ENCODE assay signal across 8 cellular contexts in the genomic region with DNA sequence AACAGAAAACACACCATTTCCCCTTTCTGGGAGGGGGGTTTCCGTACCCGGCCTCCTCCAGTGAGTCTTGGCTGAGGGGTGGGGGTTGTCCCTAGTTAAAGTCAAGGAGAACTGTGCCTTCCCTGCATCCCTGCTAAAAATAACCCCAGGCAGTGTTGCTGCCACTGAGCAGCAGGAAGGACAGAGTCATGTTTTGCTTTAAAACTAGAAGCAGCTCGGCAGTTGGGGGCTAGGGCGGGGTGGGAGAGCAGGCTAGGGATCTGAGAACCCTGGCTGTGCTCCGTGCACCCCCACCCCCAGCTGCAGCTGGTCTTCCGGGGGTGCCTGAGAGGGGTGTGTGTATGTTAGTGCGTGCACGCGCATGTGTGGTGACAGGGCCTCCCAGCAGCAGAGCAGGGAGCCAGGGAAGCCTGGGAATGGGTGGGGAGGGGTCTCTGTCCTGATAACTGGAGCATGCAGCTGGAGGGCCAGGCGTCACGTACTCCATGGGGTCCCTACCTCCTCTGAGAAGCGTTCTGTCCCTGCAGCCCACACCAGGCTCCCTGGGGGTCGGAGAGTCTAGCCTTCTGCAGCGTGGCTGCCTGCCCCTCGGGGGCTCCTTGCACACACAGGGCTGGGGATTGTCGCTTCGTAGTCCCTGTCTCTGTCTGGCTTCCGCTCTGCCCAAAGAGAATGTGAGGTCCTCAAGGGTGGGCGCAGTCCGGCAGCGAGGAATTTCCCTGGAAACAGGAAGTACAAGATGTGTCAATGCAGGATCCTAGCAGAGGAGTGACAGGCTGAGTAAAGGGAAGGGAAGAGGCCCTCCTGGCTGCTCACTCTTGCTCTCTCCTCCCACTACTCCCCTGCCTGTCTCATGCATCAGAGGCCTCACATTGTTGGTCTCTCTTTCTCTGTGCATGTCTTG. TPM values are rescaled to one million over a fixed set of nuclear protein-coding genes. Genes with fewer than 3 reads are reported as not detected.
DNase-seq lines count a peak whose midpoint lies in the region; ATAC-seq and TF ChIP-seq lines count a peak whose summit lies in the region.

No MANE protein-coding gene starts in this region.

- peak overlapping the region; percentile 73 for H3K27ac ChIP-seq in HL-60 (replicated peaks)
- peak overlapping the region; percentile 84 to 100 (median 98) for H3K27ac ChIP-seq in sigmoid colon

- no peak for TF ChIP-seq CTCF in HL-60 (IDR thresholded peaks at IDR 0.05; ENCODE audit: insufficient read depth, low read length)
- no peak for TF ChIP-seq CTCF in sigmoid colon (IDR thresholded peaks at IDR 0.05)

- no peaks in the 10 kb centered on the region for H3K36me3 ChIP-seq in sigmoid colon

- ATAC-seq in activated naive CD4-positive, alpha-beta T cell treated with anti-CD3 and anti-CD28 coated beads, Interleukin-2, amount 50 U/mL, for 72 hours: peak; percentile 42 to 65
- no peak for ATAC-seq in GM21515 (IDR thresholded peaks at IDR 0.05; ENCODE audit: unreplicated experiment)

- peak in 1 of 4 donors; percentile 65 for TF ChIP-seq EP300 in sigmoid colon (IDR thresholded peaks at IDR 0.05)

- peak; percentile 79 for DNase-seq in Ammon's horn (ENCODE audit: low spot score)
- peak; percentile 56 to 73 for DNase-seq in HL-60 (ENCODE audit: low read depth in 1 of 2, low spot score in 1 of 2)
- no peak for DNase-seq in activated naive CD4-positive, alpha-beta T cell treated with anti-CD3 and anti-CD28 coated beads, Interleukin-2, amount 50 U/mL, for 72 hours (ENCODE audit: low spot score in 2 of 2)
- DNase-seq in hepatic stellate cell (ENCODE audit: low spot score): peak; percentile 63
- peak; percentile 79 for DNase-seq in sigmoid colon
- DNase-seq in NCI-H128 (lab: John Stamatoyannopoulos, UW; ENCODE audit: unreplicated experiment): no peak

- peak; percentile 31 for TF ChIP-seq POLR2A in GM19099 (IDR thresholded peaks at IDR 0.05; ENCODE audit: extremely low read depth, insufficient read length, low read depth)
- TF ChIP-seq POLR2A in sigmoid colon (IDR thresholded peaks at IDR 0.05): no peak

- H3K4me3 ChIP-seq in HL-60 (replicated peaks; ENCODE audit: insufficient read depth, low read length): peak overlapping the region; percentile 22
- H3K4me3 ChIP-seq in sigmoid colon: peak overlapping the region in 2 of 4 donors; percentile 3 to 21

- WGBS in sigmoid colon, 2 donors: 29 to 69% methylated on average over 21 of the region's 21 CpGs

- no peaks in the 10 kb centered on the region for H3K27me3 ChIP-seq in HL-60 (ENCODE audit: insufficient read depth, poor library complexity, severe bottlenecking)
- no peaks in the 10 kb centered on the region for H3K27me3 ChIP-seq in sigmoid colon

- no peaks in the 10 kb centered on the region for H3K9me3 Mint-ChIP-seq in activated naive CD4-positive, alpha-beta T cell treated with anti-CD3 and anti-CD28 coated beads, Interleukin-2, amount 50 U/mL, for 72 hours

- peaks cover 0 to 80% (median 74%) of the 10 kb centered on the region in 4 donors for H3K4me1 ChIP-seq in sigmoid colon

- H3K27ac Mint-ChIP-seq in activated naive CD4-positive, alpha-beta T cell treated with anti-CD3 and anti-CD28 coated beads, Interleukin-2, amount 50 U/mL, for 72 hours: peak overlapping the region; percentile 86 to 99

- intact Hi-C loops in sigmoid colon (cut with DNase I): loop anchor here (2.0 kb wide), 1 partner anchor 29 kb away; no protein-coding TSS in a partner anchor

- H3K9me3 ChIP-seq in sigmoid colon: no peaks in the 10 kb centered on the region

- peaks cover 0 to 24% of the 10 kb centered on the region in 2 donors for H3K36me3 Mint-ChIP-seq in activated naive CD4-positive, alpha-beta T cell treated with anti-CD3 and anti-CD28 coated beads, Interleukin-2, amount 50 U/mL, for 72 hours

RNA-seq across cellular contexts. Expression of gene ARMC12, which starts 16.8 kb away (rescaled TPM):
- total RNA-seq in activated naive CD4-positive, alpha-beta T cell treated with anti-CD3 and anti-CD28 coated beads, Interleukin-2, amount 50 U/mL, for 72 hours: 1 to 10 TPM; 1.2 to 5.9 TPM
- total RNA-seq in sigmoid colon: 1 to 10 TPM in 2 of 4 donors, under 1 TPM in 1, not detected in 1; 0.49 to 5.0 (median 1.1) TPM
- polyA plus RNA-seq in sigmoid colon: under 1 TPM in 1 of 3 donors, not detected in 2; 0.66 TPM

RNA-seq across cellular contexts. Expression of gene FKBP5, which starts 31.4 kb away (rescaled TPM):
- 100 to 1,000 TPM in 1 of 2 donors, 10 to 100 TPM in 1; 70.1 to 229 TPM for total RNA-seq in activated naive CD4-positive, alpha-beta T cell treated with anti-CD3 and anti-CD28 coated beads, Interleukin-2, amount 50 U/mL, for 72 hours
- 100 to 1,000 TPM; 200 to 326 (median 258) TPM for total RNA-seq in sigmoid colon
- polyA plus RNA-seq in sigmoid colon: 100 to 1,000 TPM in 1 of 3 donors, 10 to 100 TPM in 2; 52.9 to 165 (median 93.9) TPM

RNA-seq across cellular contexts. Expression of gene CLPSL2, which starts 56.3 kb away (rescaled TPM):
- under 1 TPM in 1 of 2 donors, not detected in 1; 0.74 TPM for total RNA-seq in activated naive CD4-positive, alpha-beta T cell treated with anti-CD3 and anti-CD28 coated beads, Interleukin-2, amount 50 U/mL, for 72 hours
- total RNA-seq in sigmoid colon: not detected
- not detected for polyA plus RNA-seq in sigmoid colon

Comparison
In these comparisons a context has a peak if more than half of its experiments do, and no peak if none do; other contexts are left out.
1. DNase-seq: peak in Ammon's horn (single experiment), HL-60 (2 of 2), hepatic stellate cell (single experiment) and sigmoid colon (single experiment); none in activated naive CD4-positive, alpha-beta T cell treated with anti-CD3 and anti-CD28 coated beads, Interleukin-2, amount 50 U/mL, for 72 hours (0 of 2) and NCI-H128 (single experiment).